33 cellular contexts compared by ENCODE assay signal in the genomic region with DNA sequence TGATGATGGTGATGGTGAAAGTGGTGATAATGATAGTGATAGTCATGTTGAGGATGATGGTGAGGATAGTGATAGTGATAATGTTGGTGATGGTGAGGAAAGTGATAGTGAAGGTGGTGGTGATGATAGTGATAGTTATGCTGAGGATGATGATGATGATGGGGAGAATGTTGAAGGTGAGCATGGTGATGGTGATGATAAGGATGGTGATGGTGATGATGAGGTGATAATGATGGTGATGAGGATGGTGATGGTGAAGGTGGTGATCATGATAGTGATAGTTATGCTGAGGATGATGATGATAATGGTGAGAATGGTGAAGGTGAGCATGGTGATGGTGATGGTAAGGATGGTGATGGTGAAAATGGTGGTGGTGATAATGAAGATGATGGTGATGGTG.
DNase-seq lines count a peak whose midpoint lies in the region; ATAC-seq, FAIRE-seq and TF ChIP-seq lines count a peak whose summit lies in the region.
"Had no signal": no experiment of that assay in that cellular context is flagged by ENCODE, and none has a peak within 500 bp of the region (broad histone marks: within the 10 kb centered on the region; RNA-seq: fewer than 3 reads in every experiment).

No MANE protein-coding gene starts in this region.

- no peak overlapping the region for H2BK120ac ChIP-seq in H1 (replicated peaks; ENCODE audit: low read depth, low read length)

- in situ Hi-C loops in HepG2 (cut with HindIII; ENCODE audit: extremely low pct_ligation_motif_present, low pct_unique_long_range_greater_than_20kb) = no loop called here

- no peaks in the 10 kb centered on the region for H4K20me1 ChIP-seq in HepG2 (ENCODE audit: insufficient read depth, low read length)
- H4K20me1 ChIP-seq in H1 (replicated peaks in 1 of 2; ENCODE audit: control insufficient read depth in 1 of 2, insufficient read depth in 2 of 2, low read length in 2 of 2) = no peaks in the 10 kb centered on the region
- H4K20me1 ChIP-seq: BLaER1; BLaER1 treated with 17β-estradiol and CSF1 and Interleukin-3, amounts not matched to agents 10 nM and 100 nM had no signal

- H3K4me3 ChIP-seq in HepG2 (replicated peaks in 1 of 3; ENCODE audit: insufficient read depth in 1 of 3, low read depth in 2 of 3, low read length in 3 of 3) (no peak overlapping the region), right lobe of liver (no peak overlapping the region), HEK293 (ENCODE audit: low read depth, low read length) (no peak overlapping the region), H1 (ENCODE audit: extremely low read depth in 1 of 4, insufficient read depth in 2 of 4, low read depth in 3 of 4, low read length in 4 of 4) (no peak overlapping the region)
- H3K4me3 ChIP-seq: A549; BLaER1; BLaER1 treated with 17β-estradiol and CSF1 and Interleukin-3, amounts not matched to agents 10 nM and 100 nM had no signal

- 0 out of 2 replicates have a peak overlapping the region, but pooled peaks have one; percentile 53 for H2AK5ac ChIP-seq in H1 (ENCODE audit: low read depth, low read length)

- POLR2A ChIA-PET in HepG2 (lab: Yijun Ruan, JAX) = no interaction called here
- POLR2A ChIA-PET in HEK293 (lab: Yijun Ruan, JAX) = no interaction called here
- POLR2A ChIA-PET in H1 (lab: Charles Lee; ENCODE audit: partially characterized antibody) = no interaction called here

- H3K79me2 ChIP-seq in HepG2 (ENCODE audit: insufficient read depth, low read length) (no peaks in the 10 kb centered on the region), H1 (ENCODE audit: control insufficient read depth in 1 of 2, insufficient read depth in 2 of 2, low read length in 2 of 2) (no peaks in the 10 kb centered on the region)

- no peak overlapping the region for H4K5ac ChIP-seq in H1 (ENCODE audit: insufficient read length, low read depth, low read length)

- TF ChIP-seq RAD21 in HepG2 (CRISPR knock-in tag; IDR thresholded peaks at IDR 0.05) = no peak
- no peak for TF ChIP-seq RAD21 in H1 (IDR thresholded peaks at IDR 0.05 in 1 of 2, conservative IDR thresholded peaks at IDR 0.05 in 1 of 2; ENCODE audit: low read depth in 2 of 2, low read length in 2 of 2)

- BruUV-seq in HepG2 (replicated peaks; lab: Mats Ljungman, UMichigan) = no TSS peak

- H3K9ac ChIP-seq in HepG2 (ENCODE audit: insufficient read depth, low read depth, low read length) = no peak overlapping the region
- H3K9ac ChIP-seq in H1 (replicated peaks in 1 of 4; ENCODE audit: extremely low read depth in 1 of 4, low read depth in 3 of 4, low read length in 3 of 4) = no peak overlapping the region
- H3K9ac ChIP-seq: BLaER1; BLaER1 treated with 17β-estradiol and CSF1 and Interleukin-3, amounts not matched to agents 10 nM and 100 nM had no signal

- H2BK15ac ChIP-seq in H1 (ENCODE audit: low read length) = no peak overlapping the region

- H3K36me3 ChIP-seq in HepG2 (replicated peaks in 1 of 2; ENCODE audit: control insufficient read depth in 1 of 2, insufficient read depth in 2 of 2, low read length in 2 of 2) (no peaks in the 10 kb centered on the region), right lobe of liver (no peaks in the 10 kb centered on the region), HEK293 (ENCODE audit: control insufficient read depth in 2 of 2, insufficient read depth in 1 of 2, low read length in 2 of 2) (no peaks in the 10 kb centered on the region), H1 (ENCODE audit: control insufficient read depth in 2 of 4, insufficient read depth in 4 of 4, low read length in 3 of 4) (no peaks in the 10 kb centered on the region)
- H3K36me3 ChIP-seq: BE2C; BLaER1; BLaER1 treated with 17β-estradiol and CSF1 and Interleukin-3, amounts not matched to agents 10 nM and 100 nM had no signal

- no peak overlapping the region for H3K23ac ChIP-seq in H1 (ENCODE audit: insufficient read length)

- H2AFZ ChIP-seq in HepG2 (ENCODE audit: low read length) = no peak overlapping the region
- H2AFZ ChIP-seq in H1 (ENCODE audit: low read length) = no peak overlapping the region

- H3K18ac ChIP-seq in H1 (ENCODE audit: extremely low read depth, low read length) = no peak overlapping the region

- CTCF ChIA-PET in HepG2 (lab: Yijun Ruan, JAX; ENCODE audit: low intra/inter-chr PET ratio, low total read pairs) (no interaction called here), HEK293 (lab: Yijun Ruan, JAX) (no interaction called here), H1 (lab: Charles Lee; ENCODE audit: partially characterized antibody) (no interaction called here)

- DNase-seq in HepG2 (ENCODE audit: low spot score) = no peak
- DNase-seq in right lobe of liver = no peak
- no peak for DNase-seq in H1 (ENCODE audit: low read depth in 1 of 2, low spot score in 2 of 2)
- no peak for DNase-seq in SIG-M5 treated with dmso at 0.1 percent for 504 hours (lab: John Stamatoyannopoulos, UW; ENCODE audit: unreplicated experiment)
- DNase-seq: 8988T; ACHN; AML-193; BE2C; C1 segment of cervical spinal cord; Caco-2; Calu3; CD4-positive, alpha-beta memory T cell; CD4-positive, alpha-beta T cell; CD4-positive, CD25-positive, alpha-beta regulatory T cell; CD8-positive, alpha-beta memory T cell; CD8-positive, alpha-beta T cell; COR-L47; DMS 273 treated with DMSO at 0.1 percent for 48 hours; DMS153; DMS53; DMS79; DMS79 treated with DMSO at 0.1 percent for 48 hours; DND-41; EL had no signal

- ATAC-seq in HepG2 (no peak), right lobe of liver (no peak), HG02610 (IDR thresholded peaks at IDR 0.05; ENCODE audit: unreplicated experiment) (no peak)
- ATAC-seq: A549; CD8-positive, alpha-beta T cell had no signal

- intact Hi-C loops in HepG2 (cut with micrococcal nuclease; ENCODE audit: unreplicated experiment) = no loop called here
- intact Hi-C loops in right lobe of liver (cut with DNase I) = no loop called here

- H3K27me3 ChIP-seq in HepG2 (ENCODE audit: control insufficient read depth in 1 of 2, insufficient read depth in 2 of 2, low read length in 2 of 2) (peaks cover 1 to 3% of the 10 kb centered on the region in 2 experiments; a peak in 2 of 5 replicates), right lobe of liver (no peaks in the 10 kb centered on the region), H1 (replicated peaks in 1 of 4; ENCODE audit: control insufficient read depth in 3 of 4, extremely low read depth in 1 of 4, insufficient read depth in 3 of 4, low read length in 3 of 4) (no peaks in the 10 kb centered on the region)
- H3K27me3 ChIP-seq: BE2C; BLaER1; BLaER1 treated with 17β-estradiol and CSF1 and Interleukin-3, amounts not matched to agents 10 nM and 100 nM had no signal

- H3K56ac ChIP-seq in H1 (replicated peaks; ENCODE audit: insufficient read length, low read depth, low read length) = no peak overlapping the region

- no peak overlapping the region for H2BK20ac ChIP-seq in H1 (ENCODE audit: low read length)

- no peak overlapping the region for H2BK5ac ChIP-seq in H1 (ENCODE audit: low read depth, low read length)

- TF ChIP-seq CTCF in HepG2 (CRISPR knock-in tag; IDR thresholded peaks at IDR 0.05) (no peak), right lobe of liver (IDR thresholded peaks at IDR 0.05) (no peak), HEK293 (tag by site-specific recombination; IDR thresholded peaks at IDR 0.05) (no peak), H1 (IDR thresholded peaks at IDR 0.05; ENCODE audit: control extremely low read depth in 1 of 3, insufficient read depth in 1 of 3, low read depth in 1 of 3, low read length in 3 of 3) (no peak)

- TF ChIP-seq EP300 in HepG2 (IDR thresholded peaks at IDR 0.05; ENCODE audit: low read depth in 2 of 2, low read length in 2 of 2) (no peak), HepG2 (CRISPR knock-in tag; IDR thresholded peaks at IDR 0.05; ENCODE audit: borderline replicate concordance) (no peak), H1 (IDR thresholded peaks at IDR 0.05; ENCODE audit: borderline replicate concordance in 1 of 2, low read depth in 2 of 2, low read length in 2 of 2) (no peak)

- peaks cover 5% of the 10 kb centered on the region; the same call in 1 of the 2 replicates for H3K23me2 ChIP-seq in H1 (ENCODE audit: low read depth, low read length)

- FAIRE-seq in HepG2 (lab: Jason Lieb, UNC) (no peak), H1 (lab: Jason Lieb, UNC) (no peak)
- FAIRE-seq: A204.1, A549, D721Med had no signal

- H3K27ac ChIP-seq in HepG2 (ENCODE audit: extremely low read length, insufficient read depth, low read length) = no peak overlapping the region
- H3K27ac ChIP-seq in right lobe of liver = no peak overlapping the region
- H3K27ac ChIP-seq in HEK293 (ENCODE audit: extremely low read depth, low read depth, low read length) = no peak overlapping the region
- H3K27ac ChIP-seq in H1 (ENCODE audit: low read depth, low read length) = no peak overlapping the region
- H3K27ac ChIP-seq: 22Rv1; A549; BLaER1; BLaER1 treated with 17β-estradiol and CSF1 and Interleukin-3, amounts not matched to agents 10 nM and 100 nM; C4-2B had no signal

- no peak overlapping the region for H2BK12ac ChIP-seq in H1 (ENCODE audit: low read depth, low read length)

- no peak overlapping the region for H3K4ac ChIP-seq in H1 (replicated peaks; ENCODE audit: insufficient read length, low read depth, low read length)

- H3K9me3 ChIP-seq in HepG2 (ENCODE audit: low read length) (no peaks in the 10 kb centered on the region), right lobe of liver (no peaks in the 10 kb centered on the region), HEK293 (ENCODE audit: control insufficient read depth, insufficient read depth, low read depth, low read length) (no peaks in the 10 kb centered on the region), H1 (ENCODE audit: insufficient read depth in 2 of 2, low read depth in 1 of 2, low read length in 1 of 2) (peaks cover 4 to 14% of the 10 kb centered on the region in 2 experiments; a peak in 3 of 4 replicates)
- H3K9me3 ChIP-seq: A549; BE2C; BLaER1; BLaER1 treated with 17β-estradiol and CSF1 and Interleukin-3, amounts not matched to agents 10 nM and 100 nM; Caco-2 had no signal

- no peak for TF ChIP-seq POLR2A in HepG2 (IDR thresholded peaks at IDR 0.05; ENCODE audit: insufficient read depth in 1 of 2, low read depth in 2 of 2, low read length in 2 of 2)
- TF ChIP-seq POLR2A in right lobe of liver (IDR thresholded peaks at IDR 0.05) = no peak
- no peak for TF ChIP-seq POLR2A in H1 (IDR thresholded peaks at IDR 0.05; ENCODE audit: control extremely low read depth in 1 of 2, low read depth in 2 of 2, low read length in 2 of 2)

- H4K8ac ChIP-seq in H1 (ENCODE audit: extremely low read depth, insufficient read depth, low read length) = no peak overlapping the region

- H3K4me1 ChIP-seq in HepG2 (ENCODE audit: insufficient read depth, low read length) = no peaks in the 10 kb centered on the region
- no peaks in the 10 kb centered on the region for H3K4me1 ChIP-seq in right lobe of liver
- no peaks in the 10 kb centered on the region for H3K4me1 ChIP-seq in HEK293 (ENCODE audit: control insufficient read depth, insufficient read depth, low read length)
- H3K4me1 ChIP-seq in H1 (replicated peaks in 1 of 4; ENCODE audit: control insufficient read depth in 3 of 4, insufficient read depth in 4 of 4, low read length in 3 of 4) = no peaks in the 10 kb centered on the region
- H3K4me1 ChIP-seq: A549; BE2C; BLaER1; BLaER1 treated with 17β-estradiol and CSF1 and Interleukin-3, amounts not matched to agents 10 nM and 100 nM; Caco-2 had no signal

- no peak overlapping the region for H4K91ac ChIP-seq in H1 (replicated peaks; ENCODE audit: insufficient read length, low read length)

- no peak overlapping the region for H3K14ac ChIP-seq in H1 (ENCODE audit: insufficient read length)

- no peaks in the 10 kb centered on the region for H3K79me1 ChIP-seq in H1 (ENCODE audit: low read depth, low read length)

- no peak overlapping the region for H3K4me2 ChIP-seq in HepG2 (ENCODE audit: low read depth, low read length)
- H3K4me2 ChIP-seq in H1 (ENCODE audit: insufficient read depth in 1 of 2, low read depth in 2 of 2, low read length in 2 of 2) = no peak overlapping the region
- H3K4me2 ChIP-seq: A549; BLaER1; BLaER1 treated with 17β-estradiol and CSF1 and Interleukin-3, amounts not matched to agents 10 nM and 100 nM had no signal

Comparison
In these comparisons a context has a peak if more than half of its experiments do, and no peak if none do; other contexts are left out.
1. Of the 63 proteins assayed by ChIP-seq in both HepG2 and HEK293: peak only in HepG2: none; only in HEK293: ZNF513 and ZNF670; in both: none; in neither: 61.